Comparison of ENCODE assay signal across 9 cellular contexts in the genomic region with DNA sequence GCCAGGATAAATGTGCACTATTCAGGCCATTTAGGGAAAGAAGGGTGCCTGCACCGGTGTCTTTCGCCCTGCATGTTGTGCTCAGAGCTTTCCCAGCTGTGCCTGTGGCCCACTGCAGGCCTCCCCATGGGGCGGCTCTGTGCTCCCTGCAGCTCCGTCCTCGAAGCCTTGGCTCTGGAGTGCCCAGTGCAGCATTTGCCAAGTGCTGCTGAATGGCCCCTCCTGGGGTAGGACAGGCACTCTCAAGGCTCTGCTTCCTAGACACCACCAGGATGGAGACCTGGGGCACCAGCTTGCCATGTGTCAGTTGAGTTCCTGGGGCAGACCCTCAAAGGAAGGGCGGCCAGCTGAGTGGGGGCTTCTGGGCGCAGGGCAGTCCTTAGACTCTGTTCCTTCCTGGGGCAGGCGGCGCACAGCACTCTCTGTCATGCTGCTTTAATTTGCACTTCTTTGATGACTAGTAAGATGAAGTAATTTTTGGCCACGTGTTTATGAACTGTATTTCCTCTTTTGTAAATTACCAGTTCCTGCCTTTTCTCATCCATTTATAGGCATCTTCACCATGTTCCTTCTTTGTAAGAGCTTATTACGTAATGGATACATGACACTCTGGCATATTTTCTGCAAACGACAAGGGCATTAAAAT. TPM values are rescaled to one million over a fixed set of nuclear protein-coding genes. Genes with fewer than 3 reads are reported as not detected.
DNase-seq lines count a peak whose midpoint lies in the region; ATAC-seq, FAIRE-seq and TF ChIP-seq lines count a peak whose summit lies in the region.
"Had no signal": no experiment of that assay in that cellular context is flagged by ENCODE, and none has a peak within 500 bp of the region (broad histone marks: within the 10 kb centered on the region; RNA-seq: fewer than 3 reads in every experiment).

No MANE protein-coding gene starts in this region.

- CTCF ChIA-PET in endothelial cell of umbilical vein (lab: Charles Lee): interaction anchor here (0.8 to 2.7 kb wide), 5 partner anchors 10 to 163 kb away, joined by 3 to 16 read pairs (median 4); no protein-coding TSS in a partner anchor

- POLR2A ChIA-PET in endothelial cell of umbilical vein (lab: Charles Lee): interaction anchor here (1.2 to 1.7 kb wide), 2 partner anchors 9 to 12 kb away, joined by 3 to 5 read pairs; no protein-coding TSS in a partner anchor

- no peak for TF ChIP-seq POLR2A in endothelial cell of umbilical vein (IDR thresholded peaks at IDR 0.05; ENCODE audit: low read depth, low read length)

- peak overlapping the region; percentile 87 for H3K27ac ChIP-seq in endothelial cell of umbilical vein (ENCODE audit: insufficient read depth, low read depth, low read length)

- H3K9ac ChIP-seq in endothelial cell of umbilical vein (replicated peaks; ENCODE audit: extremely low read depth, insufficient read depth, low read length): peak overlapping the region; percentile 51

- H3K4me2 ChIP-seq in endothelial cell of umbilical vein (ENCODE audit: insufficient read depth, low read length): no peak overlapping the region

- H3K27me3 ChIP-seq in endothelial cell of umbilical vein (ENCODE audit: control insufficient read depth in 2 of 2, insufficient read depth in 2 of 2, low read length in 2 of 2): no peaks in the 10 kb centered on the region

- H3K36me3 ChIP-seq in endothelial cell of umbilical vein (ENCODE audit: control insufficient read depth in 2 of 2, extremely low read depth in 1 of 2, insufficient read depth in 2 of 2, low read length in 2 of 2): no peaks in the 10 kb centered on the region

- dilution Hi-C loops in endothelial cell of umbilical vein (cut with MboI; ENCODE audit: extremely low pct_ligation_motif_present, low sequenced_read_pairs): no loop called here

- FAIRE-seq in endothelial cell of umbilical vein (lab: Jason Lieb, UNC): peak; percentile 96
- FAIRE-seq: colon had no signal

- ATAC-seq in sciatic nerve (peak; percentile 47), omental fat pad (ENCODE audit: low FRiP score) (no peak), HG03159 (IDR thresholded peaks at IDR 0.05; ENCODE audit: unreplicated experiment) (no peak), HG03442 (IDR thresholded peaks at IDR 0.05; ENCODE audit: unreplicated experiment) (no peak)

- peaks cover 66% of the 10 kb centered on the region for H3K4me1 ChIP-seq in endothelial cell of umbilical vein (ENCODE audit: control insufficient read depth, extremely low read depth, insufficient read depth, low read length)

- DNase-seq in HT1080 (ENCODE audit: low read depth) (peak; percentile 33), endothelial cell of umbilical vein (ENCODE audit: low read depth, low spot score) (peak; percentile 78), sciatic nerve (ENCODE audit: low spot score) (peak; percentile 61), D341Med (ENCODE audit: low spot score) (no peak), omental fat pad (ENCODE audit: low spot score) (no peak)

- no peaks in the 10 kb centered on the region for H3K36me3 Mint-ChIP-seq in T-helper 1 cell treated with Interleukin-12 subunit alpha and Interleukin-12 subunit beta and Interleukin-4 antibody, amounts not matched to agents 30 μg/mL and 1 μg/mL, for 36 hours (ENCODE audit: low read depth)

- H2AFZ ChIP-seq in endothelial cell of umbilical vein (ENCODE audit: low read depth, low read length): no peak overlapping the region

- peaks cover 3% of the 10 kb centered on the region for H3K79me2 ChIP-seq in endothelial cell of umbilical vein (ENCODE audit: control insufficient read depth, insufficient read depth, low read length)

- H3K4me1 Mint-ChIP-seq in T-helper 1 cell treated with Interleukin-12 subunit alpha and Interleukin-12 subunit beta and Interleukin-4 antibody, amounts not matched to agents 30 μg/mL and 1 μg/mL, for 36 hours (ENCODE audit: low read depth): peaks cover 31% of the 10 kb centered on the region

- H3K9me3 ChIP-seq in endothelial cell of umbilical vein (replicated peaks; ENCODE audit: control insufficient read depth, insufficient read depth, low read length): no peaks in the 10 kb centered on the region

- H3K9me1 ChIP-seq in endothelial cell of umbilical vein (replicated peaks; ENCODE audit: control insufficient read depth, extremely low read depth, insufficient read depth, low read length): no peaks in the 10 kb centered on the region

- BruUV-seq in endothelial cell of umbilical vein (replicated peaks; lab: Mats Ljungman, UMichigan): TSS peak; percentile 82

- no peak for TF ChIP-seq CTCF in endothelial cell of umbilical vein (IDR thresholded peaks at IDR 0.05; ENCODE audit: extremely low read depth in 1 of 2, insufficient read depth in 1 of 2, low read depth in 1 of 2, low read length in 2 of 2)
- TF ChIP-seq CTCF in omental fat pad (IDR thresholded peaks at IDR 0.05): no peak

- H4K20me1 ChIP-seq in endothelial cell of umbilical vein (replicated peaks; ENCODE audit: control insufficient read depth, extremely low read depth, insufficient read depth, low read length): no peaks in the 10 kb centered on the region

- intact Hi-C loops in endothelial cell of umbilical vein (cut with micrococcal nuclease) (no loop called here), sciatic nerve (cut with DNase I) (no loop called here)

- no peak overlapping the region for H3K4me3 ChIP-seq in endothelial cell of umbilical vein (replicated peaks in 1 of 3; ENCODE audit: insufficient read depth in 1 of 3, low read depth in 1 of 3, low read length in 3 of 3)

- H3K27ac Mint-ChIP-seq in T-helper 1 cell treated with Interleukin-12 subunit alpha and Interleukin-12 subunit beta and Interleukin-4 antibody, amounts not matched to agents 30 μg/mL and 1 μg/mL, for 36 hours: peak overlapping the region; percentile 77

- no peaks in the 10 kb centered on the region for H3K9me3 Mint-ChIP-seq in T-helper 1 cell treated with Interleukin-12 subunit alpha and Interleukin-12 subunit beta and Interleukin-4 antibody, amounts not matched to agents 30 μg/mL and 1 μg/mL, for 36 hours

- H3K27me3 Mint-ChIP-seq in T-helper 1 cell treated with Interleukin-12 subunit alpha and Interleukin-12 subunit beta and Interleukin-4 antibody, amounts not matched to agents 30 μg/mL and 1 μg/mL, for 36 hours (ENCODE audit: low read depth): no peaks in the 10 kb centered on the region

- no peak overlapping the region for H3K4me3 Mint-ChIP-seq in T-helper 1 cell treated with Interleukin-12 subunit alpha and Interleukin-12 subunit beta and Interleukin-4 antibody, amounts not matched to agents 30 μg/mL and 1 μg/mL, for 36 hours

RNA-seq across cellular contexts. Expression of a gene that starts 32.1 kb away (rescaled TPM):
- total RNA-seq in HT1080 (2014; rRNA removed; shearing (Covaris generic)): 10.5 and 16.7 TPM in 2 replicates
- 10.7 and 13.0 TPM in 2 replicates for polyA plus RNA-seq in HT1080 (2015; cell fraction: cytosol; rRNA removed)
- 6.0 and 10.0 TPM in 2 replicates for polyA plus RNA-seq in HT1080 (2015; cell fraction: nucleus; rRNA removed)
- 5.9 and 11.2 TPM in 2 replicates for total RNA-seq in endothelial cell of umbilical vein
- 5.4 and 5.9 TPM in 2 replicates for polyA plus RNA-seq in endothelial cell of umbilical vein
- 2.2 and 3.8 TPM in 2 replicates for polyA plus RNA-seq in endothelial cell of umbilical vein (2011; cell fraction: cytosol; rRNA removed)
- 2.7 and 3.2 TPM in 2 replicates for polyA plus RNA-seq in endothelial cell of umbilical vein (2011; cell fraction: nucleus; rRNA removed)
- polyA plus RNA-seq in endothelial cell of umbilical vein (2012): 3.5 and 3.6 TPM in 2 replicates
- 1.6 and 3.5 TPM in 2 replicates for polyA minus RNA-seq in endothelial cell of umbilical vein
- 1.7 TPM for polyA minus RNA-seq in endothelial cell of umbilical vein (2011; cell fraction: cytosol; rRNA and poly(A)+ RNA removed)
- polyA minus RNA-seq in endothelial cell of umbilical vein (2011; cell fraction: nucleus; rRNA and poly(A)+ RNA removed): 2.4 TPM in 2 replicates
- 6.2 TPM for total RNA-seq in sciatic nerve
- 1 to 10 TPM; 4.3 to 7.6 (median 6.1) TPM for total RNA-seq in omental fat pad

RNA-seq across cellular contexts. Expression of a gene that starts 32.1 kb away (rescaled TPM):
- 8.8 and 13.0 TPM in 2 replicates for total RNA-seq in HT1080 (2014; rRNA removed; shearing (Covaris generic))
- polyA plus RNA-seq in HT1080 (2015; cell fraction: cytosol; rRNA removed): 10.7 and 13.5 TPM in 2 replicates
- polyA plus RNA-seq in HT1080 (2015; cell fraction: nucleus; rRNA removed): 17.7 and 23.9 TPM in 2 replicates
- total RNA-seq in endothelial cell of umbilical vein (31.9 and 32.1 TPM in 2 replicates), sciatic nerve (22.9 TPM), omental fat pad (10 to 100 TPM in 3 of 4 donors, 1 to 10 TPM in 1; 7.6 to 12.6 (median 10.4) TPM)
- 40.8 and 54.5 TPM in 2 replicates for polyA plus RNA-seq in endothelial cell of umbilical vein
- polyA plus RNA-seq in endothelial cell of umbilical vein (2011; cell fraction: cytosol; rRNA removed): 21.6 and 22.9 TPM in 2 replicates
- polyA plus RNA-seq in endothelial cell of umbilical vein (2011; cell fraction: nucleus; rRNA removed): 43.8 and 53.4 TPM in 2 replicates
- polyA plus RNA-seq in endothelial cell of umbilical vein (2012): 8.0 and 9.8 TPM in 2 replicates
- 84.1 and 88.0 TPM in 2 replicates for polyA minus RNA-seq in endothelial cell of umbilical vein
- 9.0 TPM for polyA minus RNA-seq in endothelial cell of umbilical vein (2011; cell fraction: cytosol; rRNA and poly(A)+ RNA removed)
- polyA minus RNA-seq in endothelial cell of umbilical vein (2011; cell fraction: nucleus; rRNA and poly(A)+ RNA removed): 20.7 and 26.1 TPM in 2 replicates

RNA-seq across cellular contexts. Expression of a gene that starts 54.8 kb away (rescaled TPM):
- 154 and 165 TPM in 2 replicates for total RNA-seq in HT1080 (2014; rRNA removed; shearing (Covaris generic))
- 238 and 253 TPM in 2 replicates for polyA plus RNA-seq in HT1080 (2015; cell fraction: cytosol; rRNA removed)
- polyA plus RNA-seq in HT1080 (2015; cell fraction: nucleus; rRNA removed): 124 and 147 TPM in 2 replicates
- total RNA-seq in endothelial cell of umbilical vein: 221 and 246 TPM in 2 replicates
- 537 and 579 TPM in 2 replicates for polyA plus RNA-seq in endothelial cell of umbilical vein
- polyA plus RNA-seq in endothelial cell of umbilical vein (2011; cell fraction: cytosol; rRNA removed): 320 and 379 TPM in 2 replicates
- 183 and 186 TPM in 2 replicates for polyA plus RNA-seq in endothelial cell of umbilical vein (2011; cell fraction: nucleus; rRNA removed)
- 145 and 199 TPM in 2 replicates for polyA plus RNA-seq in endothelial cell of umbilical vein (2012)
- 206 and 246 TPM in 2 replicates for polyA minus RNA-seq in endothelial cell of umbilical vein
- 31.5 TPM for polyA minus RNA-seq in endothelial cell of umbilical vein (2011; cell fraction: cytosol; rRNA and poly(A)+ RNA removed)
- 38.0 and 46.4 TPM in 2 replicates for polyA minus RNA-seq in endothelial cell of umbilical vein (2011; cell fraction: nucleus; rRNA and poly(A)+ RNA removed)
- 155 TPM for total RNA-seq in sciatic nerve
- total RNA-seq in omental fat pad: 100 to 1,000 TPM; 166 to 214 (median 180) TPM

RNA-seq across cellular contexts. Expression of a gene that starts 54.9 kb away (rescaled TPM):
- 94.5 and 120 TPM in 2 replicates for total RNA-seq in HT1080 (2014; rRNA removed; shearing (Covaris generic))
- 40.5 and 56.9 TPM in 2 replicates for polyA plus RNA-seq in HT1080 (2015; cell fraction: cytosol; rRNA removed)
- polyA plus RNA-seq in HT1080 (2015; cell fraction: nucleus; rRNA removed): 76.8 and 78.5 TPM in 2 replicates
- total RNA-seq in endothelial cell of umbilical vein (211 and 245 TPM in 2 replicates), sciatic nerve (33.9 TPM), omental fat pad (10 to 100 TPM; 10.1 to 24.4 (median 15.1) TPM)
- polyA plus RNA-seq in endothelial cell of umbilical vein: 440 and 511 TPM in 2 replicates
- 259 and 341 TPM in 2 replicates for polyA plus RNA-seq in endothelial cell of umbilical vein (2011; cell fraction: cytosol; rRNA removed)
- polyA plus RNA-seq in endothelial cell of umbilical vein (2011; cell fraction: nucleus; rRNA removed): 576 and 663 TPM in 2 replicates
- polyA plus RNA-seq in endothelial cell of umbilical vein (2012): 102 and 113 TPM in 2 replicates
- polyA minus RNA-seq in endothelial cell of umbilical vein: 102 and 126 TPM in 2 replicates
- polyA minus RNA-seq in endothelial cell of umbilical vein (2011; cell fraction: cytosol; rRNA and poly(A)+ RNA removed): 25.2 TPM
- 91.1 and 144 TPM in 2 replicates for polyA minus RNA-seq in endothelial cell of umbilical vein (2011; cell fraction: nucleus; rRNA and poly(A)+ RNA removed)

Comparison
In these comparisons a context has a peak if more than half of its experiments do, and no peak if none do; other contexts are left out.
1. DNase-seq: peak in HT1080 (single experiment), endothelial cell of umbilical vein (single experiment) and sciatic nerve (single experiment); none in D341Med (single experiment) and omental fat pad (single experiment).